In genomic region chr6:152750694-152751093, GRCh38 we compare ENCODE assay signal across 1 cellular context.
TF ChIP-seq lines count a peak whose summit lies in the region.

VIP (plus strand) TSS chr6:152750797; CDS start chr6:152752178, 1,381 bp downstream.

TF ChIP-seq in K562, 482 proteins besides CTCF, POLR2A, EP300 and RAD21 (continued from another document):
- TF ChIP-seq REST (CRISPR knock-in tag; IDR thresholded peaks at IDR 0.05; ENCODE audit: low read depth), result peak; percentile 88
- no peak for TF ChIP-seq ZNF133 (CRISPR knock-in tag; IDR thresholded peaks at IDR 0.05)
- TF ChIP-seq FOXO4 (CRISPR knock-in tag; IDR thresholded peaks at IDR 0.05), result no peak
- TF ChIP-seq PHB (CRISPR knock-in tag; IDR thresholded peaks at IDR 0.05), result no peak
- TF ChIP-seq RFX7 (CRISPR knock-in tag; IDR thresholded peaks at IDR 0.05), result no peak
- no peak for TF ChIP-seq RBM25 (IDR thresholded peaks at IDR 0.05; ENCODE audit: low read depth, low read length, severe bottlenecking)
- TF ChIP-seq ZFP36 (IDR thresholded peaks at IDR 0.05; ENCODE audit: low read depth, low read length, partially characterized antibody), result no peak
- no peak for TF ChIP-seq PHF20 (IDR thresholded peaks at IDR 0.05; ENCODE audit: partially characterized antibody)
- no peak for TF ChIP-seq PHF8 (IDR thresholded peaks at IDR 0.05; ENCODE audit: borderline replicate concordance, low read length)
TF ChIP-seq in K562: peak in this region for 3.
